ENCODE assay signal across 7 cellular contexts in genomic region chr4:169611991-169612868, GRCh38. TPM values are rescaled to one million over a fixed set of nuclear protein-coding genes. Genes with fewer than 3 reads are reported as not detected.
A peak's percentile ranks its signal among the peaks of the same experiment; 100 is the strongest.
DNase-seq lines count a peak whose midpoint lies in the region; ATAC-seq, FAIRE-seq and TF ChIP-seq lines count a peak whose summit lies in the region.

TSS of gene NEK1 (minus strand) at chr4:169612583. CDS start at chr4:169602630, 9,953 bp downstream.

- H3K4me1 Mint-ChIP-seq in astrocyte (ENCODE audit: low read depth, unreplicated experiment): peaks cover 18% of the 10 kb centered on the region

- H3K4me1 ChIP-seq in astrocyte (ENCODE audit: insufficient read depth, low read length): peaks cover 15% of the 10 kb centered on the region

- no peaks in the 10 kb centered on the region for H3K36me3 ChIP-seq in astrocyte (ENCODE audit: insufficient read depth, low read length)

- no peaks in the 10 kb centered on the region for H3K27me3 ChIP-seq in astrocyte (ENCODE audit: insufficient read depth, low read length)

- H3K4me3 ChIP-seq in astrocyte (ENCODE audit: insufficient read depth, low read depth, low read length) (peak within 1 kb of the TSS; percentile 92), retinal pigment epithelial cell (ENCODE audit: low read length) (peak within 1 kb of the TSS; percentile 87)

- H2AFZ ChIP-seq in astrocyte (ENCODE audit: low read depth, low read length): peak within 1 kb of the TSS; percentile 100

- H3K79me2 ChIP-seq in astrocyte (ENCODE audit: insufficient read depth, low read length): peaks cover 28% of the 10 kb centered on the region

- ATAC-seq in GM18508 (IDR thresholded peaks at IDR 0.05; ENCODE audit: insufficient read depth, unreplicated experiment) (peak; percentile 85), HG02981 (IDR thresholded peaks at IDR 0.05; ENCODE audit: unreplicated experiment) (peak; percentile 91)

- H3K27ac ChIP-seq in astrocyte (ENCODE audit: low read depth, low read length): peak within 1 kb of the TSS; percentile 97

- no peaks in the 10 kb centered on the region for H4K20me1 ChIP-seq in astrocyte (ENCODE audit: insufficient read depth, low read length)

- H3K9me3 ChIP-seq in astrocyte (ENCODE audit: insufficient read depth, low read depth, low read length): no peaks in the 10 kb centered on the region

- H3K9ac ChIP-seq in astrocyte (ENCODE audit: low read length): peak within 1 kb of the TSS; percentile 93

- no peaks in the 10 kb centered on the region for H3K36me3 Mint-ChIP-seq in astrocyte (ENCODE audit: low read depth, unreplicated experiment)

- peak; percentile 61 for DNase-seq in NCI-H2029 treated with DMSO at 0.1 percent for 48 hours (lab: John Stamatoyannopoulos, UW)
- peak; percentile 85 for DNase-seq in T-helper 22 cell (ENCODE audit: low read depth)
- peak; percentile 77 for DNase-seq in astrocyte (ENCODE audit: low read depth)
- DNase-seq in hippocampal formation (lab: John Stamatoyannopoulos, UW): peak; percentile 86 to 88
- DNase-seq in retinal pigment epithelial cell (ENCODE audit: low read depth): no peak

- peak within 1 kb of the TSS; percentile 95 for H3K4me3 Mint-ChIP-seq in astrocyte (ENCODE audit: unreplicated experiment)

- TF ChIP-seq CTCF in astrocyte (IDR thresholded peaks at IDR 0.05; ENCODE audit: insufficient read depth, low read depth, low read length): no peak
- TF ChIP-seq CTCF in retinal pigment epithelial cell (conservative IDR thresholded peaks at IDR 0.05; ENCODE audit: low read depth, low read length): peak; percentile 6

- no peaks in the 10 kb centered on the region for H3K9me3 Mint-ChIP-seq in astrocyte (ENCODE audit: unreplicated experiment)

- H3K27me3 Mint-ChIP-seq in astrocyte (ENCODE audit: low read depth, unreplicated experiment): no peaks in the 10 kb centered on the region

- FAIRE-seq in astrocyte (lab: Jason Lieb, UNC): no peak

- peak within 1 kb of the TSS; percentile 96 for H3K27ac Mint-ChIP-seq in astrocyte (ENCODE audit: unreplicated experiment)

- H3K4me2 ChIP-seq in astrocyte (ENCODE audit: low read length): peak within 1 kb of the TSS; percentile 98

RNA-seq across cellular contexts. Expression of gene NEK1, which starts in this region (rescaled TPM):
- 13.0 and 15.1 TPM in 2 replicates for total RNA-seq in astrocyte
